Comparison of ENCODE assay signal across 11 cellular contexts in genomic region chr11:36558511-36559413, GRCh38. TPM values are rescaled to one million over a fixed set of nuclear protein-coding genes. Genes with fewer than 3 reads are reported as not detected.
A peak's percentile ranks its signal among the peaks of the same experiment; 100 is the strongest.
DNase-seq lines count a peak whose midpoint lies in the region; ATAC-seq and TF ChIP-seq lines count a peak whose summit lies in the region.
"Had no signal": no experiment of that assay in that cellular context is flagged by ENCODE, and none has a peak within 500 bp of the region (broad histone marks: within the 10 kb centered on the region; RNA-seq: fewer than 3 reads in every experiment).

No MANE protein-coding gene starts in this region.

- peak; percentile 91 for ATAC-seq in GM19438 (IDR thresholded peaks at IDR 0.05; ENCODE audit: low read depth, unreplicated experiment)
- peak; percentile 63 for ATAC-seq in HG03095 (IDR thresholded peaks at IDR 0.05; ENCODE audit: unreplicated experiment)

- H3K4me3 Mint-ChIP-seq in activated naive CD8-positive, alpha-beta T cell treated with anti-CD3 and anti-CD28 coated beads for 36 hours: peak overlapping the region; percentile 30
- H3K4me3 Mint-ChIP-seq: brain had no signal

- no peak overlapping the region for H3K4me3 ChIP-seq in vagina

- peaks cover 14% of the 10 kb centered on the region for H3K9me3 Mint-ChIP-seq in activated naive CD8-positive, alpha-beta T cell treated with anti-CD3 and anti-CD28 coated beads for 36 hours

- H3K36me3 Mint-ChIP-seq in activated naive CD8-positive, alpha-beta T cell treated with anti-CD3 and anti-CD28 coated beads for 36 hours: peaks cover 3% of the 10 kb centered on the region
- H3K36me3 Mint-ChIP-seq: brain had no signal

- no peak for TF ChIP-seq CTCF in GM13976 (IDR thresholded peaks at IDR 0.05; ENCODE audit: borderline replicate concordance, control extremely low read depth, extremely low read depth, insufficient read depth, missing control alignments)
- TF ChIP-seq CTCF in vagina (IDR thresholded peaks at IDR 0.05): no peak

- H3K27me3 Mint-ChIP-seq in activated naive CD8-positive, alpha-beta T cell treated with anti-CD3 and anti-CD28 coated beads for 36 hours: peaks cover 7% of the 10 kb centered on the region

- H3K27ac Mint-ChIP-seq in activated naive CD8-positive, alpha-beta T cell treated with anti-CD3 and anti-CD28 coated beads for 36 hours: peak overlapping the region; percentile 76
- H3K27ac Mint-ChIP-seq: brain had no signal

- H3K4me1 ChIP-seq in vagina: no peaks in the 10 kb centered on the region

- no peaks in the 10 kb centered on the region for H3K27me3 ChIP-seq in vagina

- in situ Hi-C loops in GM13976 (cut with MboI; ENCODE audit: low sequenced_read_pairs, unreplicated experiment): loop anchor here (25.0 kb wide), 1 partner anchor 179 kb away; no protein-coding TSS in a partner anchor

- H3K27ac ChIP-seq in vagina: no peak overlapping the region

- H3K9me3 ChIP-seq in vagina: no peaks in the 10 kb centered on the region

- DNase-seq in GM13976 (ENCODE audit: low spot score) (peak; percentile 30), vagina (ENCODE audit: extremely low spot score in 2 of 2) (no peak), HK-2 (ENCODE audit: unreplicated experiment) (no peak), AG08396 (ENCODE audit: low spot score) (no peak)
- no peak for DNase-seq in activated naive CD8-positive, alpha-beta T cell treated with anti-CD3 and anti-CD28 coated beads for 36 hours
- no peak for DNase-seq in stimulated activated CD4-positive, alpha-beta T cell treated with anti-CD3 and anti-CD28 coated beads, Interleukin-1b, Interleukin-23, amount 100 ng/mL, for 48 hours
- DNase-seq: head of caudate nucleus, NCI-H446 treated with DMSO at 0.1 percent for 48 hours had no signal

- intact Hi-C loops in vagina (cut with DNase I): no loop called here

- no peaks in the 10 kb centered on the region for H3K36me3 ChIP-seq in vagina

- TF ChIP-seq POLR2A in vagina (IDR thresholded peaks at IDR 0.05): no peak

- H3K4me1 Mint-ChIP-seq in activated naive CD8-positive, alpha-beta T cell treated with anti-CD3 and anti-CD28 coated beads for 36 hours: peaks cover 18% of the 10 kb centered on the region
- H3K4me1 Mint-ChIP-seq: brain had no signal

RNA-seq across cellular contexts. Expression of gene RAG1, which starts 9.0 kb away (rescaled TPM):
- total RNA-seq in activated naive CD8-positive, alpha-beta T cell treated with anti-CD3 and anti-CD28 coated beads for 36 hours: under 1 TPM; 0.38 to 0.43 TPM
- total RNA-seq in vagina: 0.25 TPM

RNA-seq across cellular contexts. Expression of gene IFTAP, which starts 35.5 kb away (rescaled TPM):
- 1 to 10 TPM; 4.6 to 5.4 TPM for total RNA-seq in activated naive CD8-positive, alpha-beta T cell treated with anti-CD3 and anti-CD28 coated beads for 36 hours
- total RNA-seq in vagina: 13.0 TPM

RNA-seq across cellular contexts. Expression of gene RAG2, which starts 39.3 kb away (rescaled TPM):
- not detected for total RNA-seq in activated naive CD8-positive, alpha-beta T cell treated with anti-CD3 and anti-CD28 coated beads for 36 hours
- total RNA-seq in vagina: not detected

RNA-seq across cellular contexts. Expression of gene TRAF6, which starts 48.7 kb away (rescaled TPM):
- 1 to 10 TPM; 8.5 to 9.8 TPM for total RNA-seq in activated naive CD8-positive, alpha-beta T cell treated with anti-CD3 and anti-CD28 coated beads for 36 hours
- 10.6 TPM for total RNA-seq in vagina
